Comparison of ENCODE assay signal across 1 cellular context in the genomic region with DNA sequence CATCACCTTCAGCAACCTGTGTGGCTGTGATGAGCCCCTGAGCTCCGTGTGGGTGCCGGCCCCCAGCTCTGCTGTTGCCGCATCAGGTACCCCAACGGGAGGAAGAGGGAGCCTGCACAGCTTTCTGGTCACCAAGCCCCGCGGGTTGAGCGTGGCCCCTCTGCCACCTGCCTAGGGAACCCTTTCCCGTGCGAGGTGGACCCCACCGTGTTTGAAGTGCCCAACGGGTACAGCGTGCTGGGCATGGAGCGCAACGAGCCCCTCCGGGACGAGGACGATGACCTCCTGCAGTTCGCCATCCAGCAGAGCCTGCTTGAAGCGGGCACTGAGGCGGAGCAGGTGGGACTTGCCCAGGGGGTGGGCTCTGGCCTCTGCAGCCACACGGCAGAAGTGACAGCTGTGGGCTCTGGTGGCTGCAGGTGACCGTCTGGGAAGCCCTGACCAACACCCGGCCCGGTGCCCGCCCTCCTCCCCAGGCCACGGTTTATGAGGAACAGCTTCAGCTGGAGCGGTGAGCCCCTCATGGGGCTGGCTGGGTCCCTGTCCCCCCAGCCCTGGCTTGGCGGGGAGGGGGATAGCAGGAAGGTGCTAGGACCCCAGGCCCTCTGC.
TF ChIP-seq lines count a peak whose summit lies in the region.

No MANE protein-coding gene starts in this region.

TF ChIP-seq in K562, 482 proteins besides CTCF, POLR2A, EP300 and RAD21:
- TF ChIP-seq, protein P1, sequence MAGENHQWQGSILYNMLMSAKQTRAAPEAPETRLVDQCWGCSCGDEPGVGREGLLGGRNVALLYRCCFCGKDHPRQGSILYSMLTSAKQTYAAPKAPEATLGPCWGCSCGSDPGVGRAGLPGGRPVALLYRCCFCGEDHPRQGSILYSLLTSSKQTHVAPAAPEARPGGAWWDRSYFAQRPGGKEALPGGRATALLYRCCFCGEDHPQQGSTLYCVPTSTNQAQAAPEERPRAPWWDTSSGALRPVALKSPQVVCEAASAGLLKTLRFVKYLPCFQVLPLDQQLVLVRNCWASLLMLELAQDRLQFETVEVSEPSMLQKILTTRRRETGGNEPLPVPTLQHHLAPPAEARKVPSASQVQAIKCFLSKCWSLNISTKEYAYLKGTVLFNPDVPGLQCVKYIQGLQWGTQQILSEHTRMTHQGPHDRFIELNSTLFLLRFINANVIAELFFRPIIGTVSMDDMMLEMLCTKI (IDR thresholded peaks at IDR 0.05; ENCODE audit: partially characterized antibody) = no peak
- TF ChIP-seq POLR2G (IDR thresholded peaks at IDR 0.05; ENCODE audit: low read depth, low read length) = 0 out of 2 replicates have a peak, but pooled peaks have one; percentile 42
- TF ChIP-seq ZKSCAN8 (CRISPR knock-in tag; IDR thresholded peaks at IDR 0.05) = no peak
- peak; percentile 9; the same call in 1 of the 2 replicates for TF ChIP-seq RBFOX2 (IDR thresholded peaks at IDR 0.05; ENCODE audit: low read depth, low read length)
- 0 out of 2 replicates have a peak, but pooled peaks have one; percentile 47 for TF ChIP-seq HNRNPL (IDR thresholded peaks at IDR 0.05; ENCODE audit: low read depth, low read length)
TF ChIP-seq in K562: peak in this region for 3.
